In the genomic region with DNA sequence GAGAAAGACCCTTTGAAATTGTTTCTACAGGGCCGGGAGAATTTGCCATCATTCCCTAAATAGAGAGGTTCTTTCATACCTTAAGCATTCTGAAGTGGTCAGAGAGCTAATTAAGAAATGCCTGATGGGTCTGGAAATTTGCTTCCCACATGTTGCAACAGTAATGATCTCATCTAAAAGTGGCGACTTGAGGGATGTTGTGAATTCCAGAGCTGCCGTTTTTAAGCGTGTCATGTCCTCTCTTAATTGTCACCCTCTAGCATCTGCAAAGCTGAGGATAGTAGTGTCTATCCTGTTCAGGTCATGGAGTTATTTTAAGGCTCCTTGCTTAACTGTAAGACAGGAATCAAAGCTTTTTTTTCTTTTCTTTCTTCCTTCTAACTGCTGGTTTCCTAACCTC, we compare ENCODE assay signal across 1 cellular context.
TF ChIP-seq lines count a peak whose summit lies in the region.

No MANE protein-coding gene starts in this region.

TF ChIP-seq in SK-N-SH treated with all-trans-retinoic acid at 6 μM for 48 hours, 23 proteins besides CTCF, POLR2A, EP300 and RAD21 (continued from another document):
- TF ChIP-seq, protein P1, sequence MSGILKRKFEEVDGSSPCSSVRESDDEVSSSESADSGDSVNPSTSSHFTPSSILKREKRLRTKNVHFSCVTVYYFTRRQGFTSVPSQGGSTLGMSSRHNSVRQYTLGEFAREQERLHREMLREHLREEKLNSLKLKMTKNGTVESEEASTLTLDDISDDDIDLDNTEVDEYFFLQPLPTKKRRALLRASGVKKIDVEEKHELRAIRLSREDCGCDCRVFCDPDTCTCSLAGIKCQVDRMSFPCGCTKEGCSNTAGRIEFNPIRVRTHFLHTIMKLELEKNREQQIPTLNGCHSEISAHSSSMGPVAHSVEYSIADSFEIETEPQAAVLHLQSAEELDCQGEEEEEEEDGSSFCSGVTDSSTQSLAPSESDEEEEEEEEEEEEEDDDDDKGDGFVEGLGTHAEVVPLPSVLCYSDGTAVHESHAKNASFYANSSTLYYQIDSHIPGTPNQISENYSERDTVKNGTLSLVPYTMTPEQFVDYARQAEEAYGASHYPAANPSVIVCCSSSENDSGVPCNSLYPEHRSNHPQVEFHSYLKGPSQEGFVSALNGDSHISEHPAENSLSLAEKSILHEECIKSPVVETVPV (CRISPR knock-in tag; IDR thresholded peaks at IDR 0.05) = no peak
- TF ChIP-seq, protein P2, sequence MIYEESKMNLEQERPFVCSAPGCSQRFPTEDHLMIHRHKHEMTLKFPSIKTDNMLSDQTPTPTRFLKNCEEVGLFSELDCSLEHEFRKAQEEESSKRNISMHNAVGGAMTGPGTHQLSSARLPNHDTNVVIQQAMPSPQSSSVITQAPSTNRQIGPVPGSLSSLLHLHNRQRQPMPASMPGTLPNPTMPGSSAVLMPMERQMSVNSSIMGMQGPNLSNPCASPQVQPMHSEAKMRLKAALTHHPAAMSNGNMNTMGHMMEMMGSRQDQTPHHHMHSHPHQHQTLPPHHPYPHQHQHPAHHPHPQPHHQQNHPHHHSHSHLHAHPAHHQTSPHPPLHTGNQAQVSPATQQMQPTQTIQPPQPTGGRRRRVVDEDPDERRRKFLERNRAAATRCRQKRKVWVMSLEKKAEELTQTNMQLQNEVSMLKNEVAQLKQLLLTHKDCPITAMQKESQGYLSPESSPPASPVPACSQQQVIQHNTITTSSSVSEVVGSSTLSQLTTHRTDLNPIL (CRISPR knock-in tag; IDR thresholded peaks at IDR 0.05; ENCODE audit: low read depth) = no peak
- TF ChIP-seq OSR1 (CRISPR knock-in tag; IDR thresholded peaks at IDR 0.05) = no peak
- TF ChIP-seq SNAI2 (CRISPR knock-in tag; IDR thresholded peaks at IDR 0.05) = no peak
- TF ChIP-seq TCF4 (CRISPR knock-in tag; IDR thresholded peaks at IDR 0.05; ENCODE audit: borderline replicate concordance) = no peak
- no peak for TF ChIP-seq ARNTL (CRISPR knock-in tag; IDR thresholded peaks at IDR 0.05; ENCODE audit: borderline replicate concordance, low read depth)
